Comparison of ENCODE assay signal across 30 cellular contexts in the genomic region with DNA sequence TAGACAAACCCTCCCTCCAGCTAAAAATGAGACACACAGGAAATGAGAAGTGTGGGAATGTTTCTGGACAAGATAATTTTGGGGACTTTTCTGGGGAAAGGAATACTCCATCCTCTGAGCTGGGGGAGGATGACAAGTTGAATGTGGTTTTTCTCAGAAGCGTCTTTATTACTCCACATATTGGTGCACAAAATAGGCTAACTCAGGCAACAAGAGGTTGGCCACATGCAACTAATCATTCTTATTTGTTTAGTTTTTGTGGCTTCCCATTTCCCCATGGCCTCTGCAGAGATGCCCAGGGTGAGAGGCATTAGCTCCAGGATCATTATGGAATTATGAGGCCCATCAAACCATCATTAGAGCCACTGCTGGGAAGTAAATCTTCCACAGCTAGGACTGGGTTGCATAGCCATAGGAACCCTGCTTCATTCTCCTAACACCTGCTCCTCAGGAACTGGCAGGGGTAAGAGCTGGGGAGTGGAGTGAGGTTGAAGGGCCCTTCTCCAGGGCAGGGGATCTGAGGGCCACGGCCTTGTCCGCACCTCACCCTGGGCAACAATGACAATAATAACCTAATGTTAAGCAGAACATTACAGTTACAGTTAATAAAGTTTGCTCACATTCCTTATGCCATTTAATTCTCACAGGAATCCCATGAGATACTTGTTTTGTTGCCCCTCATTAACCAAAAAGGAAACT.
"Had no signal": no experiment of that assay in that cellular context is flagged by ENCODE, and none has a peak within 500 bp of the region (broad histone marks: within the 10 kb centered on the region; RNA-seq: fewer than 3 reads in every experiment).

No MANE protein-coding gene starts in this region.

- DNase-seq: activated B cell treated with CpG ODN at 0.5 μM for 24 hours; activated CD8-positive, alpha-beta memory T cell treated with anti-CD3 and anti-CD28 coated beads, Interleukin-2, amount 10 ng/mL, durations not matched to agents 7 days and 5 days; activated CD8-positive, alpha-beta T cell treated with anti-CD3 and anti-CD28 coated beads, Interleukin-2, amount 10 ng/mL, durations not matched to agents 7 days and 5 days; activated naive CD4-positive, alpha-beta T cell; activated T-cell treated with anti-CD3 and anti-CD28 coated beads for 4 hours; activated T-cell treated with anti-CD3 and anti-CD28 coated beads, Interleukin-2, amount 50 U/mL, for 72 hours; central memory CD4-positive, alpha-beta T cell; endodermal cell; foreskin keratinocyte; heart left ventricle; kidney glomerular epithelial cell; mesendoderm; natural killer cell; occipital lobe; stimulated activated CD4-positive, alpha-beta T cell treated with anti-CD3 and anti-CD28 coated beads, Interleukin-1b, Interleukin-23, amount 100 ng/mL, for 48 hours; stimulated activated CD4-positive, alpha-beta T cell treated with anti-CD3 and anti-CD28 coated beads, Interleukin-4, amount 100 ng/mL, for 4 hours; stimulated activated CD8-positive, alpha-beta memory T cell treated with anti-CD3 and anti-CD28 coated beads, Interleukin-4, amount 100 ng/mL, for 48 hours; stimulated activated naive CD8-positive, alpha-beta T cell treated with anti-CD3 and anti-CD28 coated beads, Interleukin-15, amount 100 ng/mL, for 72 hours; substantia nigra; thyroid gland; upper lobe of right lung had no signal

- H3K4me1 ChIP-seq: breast epithelium, foreskin keratinocyte, right atrium auricular region, upper lobe of right lung had no signal

- H3K4me3 ChIP-seq: breast epithelium, heart left ventricle, lung, neural progenitor cell, right atrium auricular region, smooth muscle cell, thyroid gland, upper lobe of right lung had no signal

- H3K36me3 ChIP-seq: breast epithelium, heart left ventricle, neural progenitor cell, right atrium auricular region, thyroid gland, upper lobe of right lung had no signal

- ATAC-seq: activated CD8-positive, alpha-beta memory T cell treated with anti-CD3 and anti-CD28 coated beads, Interleukin-2, amount 10 ng/mL, durations not matched to agents 7 days and 5 days; activated CD8-positive, alpha-beta T cell treated with anti-CD3 and anti-CD28 coated beads, Interleukin-2, amount 10 ng/mL, durations not matched to agents 7 days and 5 days; activated naive CD4-positive, alpha-beta T cell treated with anti-CD3 and anti-CD28 coated beads, Interleukin-2, amount 50 U/mL, for 72 hours; activated T-cell treated with anti-CD3 and anti-CD28 coated beads, Interleukin-2, amount 50 U/mL, for 72 hours; esophagus mucosa; foreskin keratinocyte; heart left ventricle; left lobe of liver; natural killer cell; stimulated activated memory B cell treated with anti-CD40 and anti-IgM and Interleukin-4, amounts not matched to agents 10 μg/mL and 1 μg/mL and 100 μg/mL, for 72 hours; stimulated activated naive CD8-positive, alpha-beta T cell treated with anti-CD3 and anti-CD28 coated beads, Interleukin-15, amount 100 ng/mL, for 72 hours; upper lobe of right lung had no signal

- H3K27ac ChIP-seq: breast epithelium, foreskin keratinocyte, heart left ventricle, neural progenitor cell, right atrium auricular region, thyroid gland, upper lobe of right lung had no signal

- H3K27me3 ChIP-seq: breast epithelium, foreskin keratinocyte, heart left ventricle, neural progenitor cell, right atrium auricular region, thyroid gland, upper lobe of right lung had no signal

- H3K9me3 ChIP-seq: breast epithelium, heart left ventricle, right atrium auricular region, thyroid gland, upper lobe of right lung had no signal
